Comparison of ENCODE assay signal across 18 cellular contexts in the genomic region with DNA sequence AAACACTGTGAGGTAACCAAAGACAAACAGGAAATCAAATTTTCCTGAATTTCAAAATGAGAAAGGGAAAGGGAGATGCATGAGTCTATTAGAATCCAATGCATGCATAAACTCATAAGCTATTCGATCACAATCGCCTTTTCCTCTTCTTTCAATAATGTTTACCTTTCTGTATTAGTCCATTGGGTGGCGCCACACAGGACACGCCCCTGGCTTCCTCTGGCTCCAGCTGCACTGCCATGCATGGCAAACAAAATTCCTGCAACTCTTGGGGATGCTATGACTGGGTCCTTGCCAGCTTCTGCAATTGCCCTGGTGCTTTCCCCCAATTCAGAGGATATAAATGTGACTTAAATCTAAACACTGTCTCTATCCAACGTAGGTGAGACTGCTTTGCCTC.
"Had no signal": no experiment of that assay in that cellular context is flagged by ENCODE, and none has a peak within 500 bp of the region (broad histone marks: within the 10 kb centered on the region; RNA-seq: fewer than 3 reads in every experiment).

No MANE protein-coding gene starts in this region.

- ATAC-seq: effector memory CD8-positive, alpha-beta T cell; left lobe of liver; natural killer cell treated with Interleukin-12 subunit alpha and Interleukin-12 subunit beta and Interleukin-15 and Interleukin-18, amount 100 ng/mL, for 72 hours; stimulated activated memory B cell treated with anti-CD40 and anti-IgM and Interleukin-4, amounts not matched to agents 10 μg/mL and 1 μg/mL and 100 μg/mL, for 72 hours had no signal

- H3K27ac ChIP-seq: hepatocyte, spleen, testis, VCaP had no signal

- H3K27me3 ChIP-seq: hepatocyte, spleen, testis had no signal

- H3K36me3 ChIP-seq: spleen had no signal

- H3K9me3 ChIP-seq: testis had no signal

- DNase-seq: activated CD4-positive, alpha-beta T cell treated with anti-CD3 and anti-CD28 coated beads for 1 hour; activated CD4-positive, alpha-beta T cell treated with anti-CD3 and anti-CD28 coated beads, Interleukin-2, amount 50 U/mL, for 4 hours; activated gamma-delta T cell treated with Interleukin-2 at 50 U/mL for 16 hours; activated T-cell treated with anti-CD3 and anti-CD28 coated beads for 4 hours; dermis blood vessel endothelial cell; effector memory CD8-positive, alpha-beta T cell; kidney; nucleus accumbens; spleen; stimulated activated CD4-positive, alpha-beta T cell treated with anti-CD3 and anti-CD28 coated beads, Interleukin-4, amount 100 ng/mL, for 4 hours; T-helper 2 cell; testis had no signal

- H3K4me1 ChIP-seq: spleen, testis had no signal

- H3K4me3 ChIP-seq: hepatocyte, lung, spleen, testis had no signal
